ENCODE assay signal across 9 cellular contexts in the genomic region with DNA sequence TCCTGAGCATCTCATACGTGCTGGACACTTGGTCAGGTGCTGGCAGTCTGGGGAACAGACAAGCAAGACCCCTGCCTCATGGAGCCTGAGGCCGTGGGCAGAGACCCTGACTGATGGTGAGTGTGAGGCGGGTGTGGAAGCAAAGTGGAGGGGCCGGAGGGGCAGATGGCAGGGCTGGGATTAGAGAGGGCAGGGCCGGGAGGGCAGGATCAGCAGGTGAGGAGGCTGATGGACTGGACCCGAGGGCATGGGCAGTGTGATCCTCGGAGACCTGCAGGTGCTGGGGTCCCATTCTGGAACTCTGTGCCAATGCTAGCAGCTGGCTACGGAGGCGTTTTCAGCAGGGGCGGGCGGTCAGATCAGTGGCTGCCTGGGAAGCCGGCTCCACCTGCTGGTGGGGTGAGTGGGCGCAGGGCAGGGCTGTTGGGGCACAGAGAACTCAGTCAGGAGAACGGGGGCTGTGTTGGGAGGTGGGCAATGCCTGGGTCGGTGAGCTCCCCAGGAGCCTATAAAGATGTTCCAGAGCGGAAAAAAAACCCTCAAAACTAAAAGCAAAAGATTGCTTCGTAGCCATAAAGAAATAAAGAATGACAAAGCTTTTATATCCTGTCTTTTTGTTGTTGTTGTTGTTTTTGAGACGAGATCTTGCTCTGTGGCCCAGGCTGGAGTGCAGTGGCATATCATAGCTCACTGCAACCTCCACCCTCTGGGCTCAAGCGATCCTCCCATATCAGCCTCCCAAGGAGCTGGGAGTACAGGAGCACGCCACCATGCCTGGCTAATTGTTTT. TPM values are rescaled to one million over a fixed set of nuclear protein-coding genes. Genes with fewer than 3 reads are reported as not detected.
A peak's percentile ranks its signal among the peaks of the same experiment; 100 is the strongest.
DNase-seq lines count a peak whose midpoint lies in the region; ATAC-seq, FAIRE-seq and TF ChIP-seq lines count a peak whose summit lies in the region.
"Had no signal": no experiment of that assay in that cellular context is flagged by ENCODE, and none has a peak within 500 bp of the region (broad histone marks: within the 10 kb centered on the region; RNA-seq: fewer than 3 reads in every experiment).

No MANE protein-coding gene starts in this region.

- peak; percentile 12 for DNase-seq in activated naive CD4-positive, alpha-beta T cell treated with Interleukin-2 at 50 U/mL for 16 hours
- DNase-seq in activated naive CD4-positive, alpha-beta T cell treated with anti-CD3 and anti-CD28 coated beads, Interleukin-2, amount 50 U/mL, for 16 hours: no peak
- DNase-seq in NOMO-1 treated with dmso at 0.1 percent for 144 hours (lab: John Stamatoyannopoulos, UW; ENCODE audit: unreplicated experiment) (peak; percentile 55), endothelial cell (ENCODE audit: low spot score) (peak; percentile 33), small intestine (peak; percentile 28), cortex of kidney (lab: John Stamatoyannopoulos, UW) (no peak)
- DNase-seq in effector memory CD4-positive, alpha-beta T cell: no peak

- no peaks in the 10 kb centered on the region for H3K9me3 ChIP-seq in small intestine (ENCODE audit: control insufficient read depth, low read depth)
- no peaks in the 10 kb centered on the region for H3K9me3 ChIP-seq in effector memory CD4-positive, alpha-beta T cell (ENCODE audit: control insufficient read depth, low read length)

- H3K9me3 Mint-ChIP-seq in endothelial cell (ENCODE audit: unreplicated experiment): no peaks in the 10 kb centered on the region
- H3K9me3 Mint-ChIP-seq: nephron had no signal

- ATAC-seq in HG03469 (IDR thresholded peaks at IDR 0.05; ENCODE audit: unreplicated experiment): no peak

- no peaks in the 10 kb centered on the region for H3K36me3 Mint-ChIP-seq in endothelial cell (ENCODE audit: low read depth, unreplicated experiment)

- no peak overlapping the region for H3K4me3 ChIP-seq in small intestine (ENCODE audit: low read depth in 1 of 2, low read length in 2 of 2)
- H3K4me3 ChIP-seq in effector memory CD4-positive, alpha-beta T cell (ENCODE audit: insufficient read depth, low read depth, low read length, poor library complexity, severe bottlenecking): no peak overlapping the region

- H3K27me3 Mint-ChIP-seq in endothelial cell (ENCODE audit: unreplicated experiment): peaks cover 4% of the 10 kb centered on the region

- no peaks in the 10 kb centered on the region for H3K36me3 ChIP-seq in small intestine (ENCODE audit: control insufficient read depth in 2 of 2, insufficient read depth in 2 of 2, low read length in 2 of 2)
- no peaks in the 10 kb centered on the region for H3K36me3 ChIP-seq in effector memory CD4-positive, alpha-beta T cell (ENCODE audit: control insufficient read depth, insufficient read depth, low read length)

- H3K27ac ChIP-seq in small intestine (ENCODE audit: low read depth in 1 of 2, low read length in 1 of 2): no peak overlapping the region
- H3K27ac ChIP-seq in effector memory CD4-positive, alpha-beta T cell (ENCODE audit: insufficient read depth, low read length, poor library complexity, severe bottlenecking): no peak overlapping the region

- peak; percentile 51 for TF ChIP-seq CTCF in endothelial cell (IDR thresholded peaks at IDR 0.05; ENCODE audit: unreplicated experiment)

- H3K27ac Mint-ChIP-seq in endothelial cell (ENCODE audit: unreplicated experiment): no peak overlapping the region
- H3K27ac Mint-ChIP-seq: nephron had no signal

- no peak overlapping the region for H3K4me3 Mint-ChIP-seq in endothelial cell (ENCODE audit: unreplicated experiment)
- H3K4me3 Mint-ChIP-seq: nephron had no signal

- H3K4me1 ChIP-seq in small intestine (ENCODE audit: control insufficient read depth in 2 of 2, insufficient read depth in 1 of 2, low read depth in 1 of 2, low read length in 1 of 2): no peaks in the 10 kb centered on the region
- H3K4me1 ChIP-seq in effector memory CD4-positive, alpha-beta T cell (ENCODE audit: control insufficient read depth, insufficient read depth, low read length, poor library complexity, severe bottlenecking): no peaks in the 10 kb centered on the region

- H3K27me3 ChIP-seq in small intestine (ENCODE audit: control insufficient read depth in 2 of 2, insufficient read depth in 2 of 2, low read length in 2 of 2): no peaks in the 10 kb centered on the region
- peaks cover 3% of the 10 kb centered on the region for H3K27me3 ChIP-seq in effector memory CD4-positive, alpha-beta T cell (replicated peaks; ENCODE audit: control insufficient read depth, insufficient read depth, low read length, poor library complexity, severe bottlenecking)

- 33 to 58% (median 38%) methylated on average over 20 of the region's 20 CpGs for WGBS in small intestine, 3 donors

- peaks cover 9% of the 10 kb centered on the region for H3K4me1 Mint-ChIP-seq in endothelial cell (ENCODE audit: unreplicated experiment)
- H3K4me1 Mint-ChIP-seq: nephron had no signal

- no peak for FAIRE-seq in small intestine (lab: Jason Lieb, UNC)

RNA-seq across cellular contexts. Expression of a gene that starts 8.9 kb away (rescaled TPM):
- 0.64 TPM for total RNA-seq in endothelial cell (ENCODE audit: unreplicated experiment)
- polyA plus RNA-seq in small intestine: 1 to 10 TPM in 2 of 3 donors, not detected in 1; 1.2 to 4.9 TPM

RNA-seq across cellular contexts. Expression of a gene that starts 39.5 kb away (rescaled TPM):
- 42.7 TPM for total RNA-seq in endothelial cell (ENCODE audit: unreplicated experiment)
- polyA plus RNA-seq in small intestine: 10 to 100 TPM; 16.2 to 21.2 (median 19.2) TPM

RNA-seq across cellular contexts. Expression of a gene that starts 39.7 kb away (rescaled TPM):
- total RNA-seq in endothelial cell (ENCODE audit: unreplicated experiment): 552 TPM
- 1,000 to 10,000 TPM; 1,503 to 2,645 (median 2,330) TPM for polyA plus RNA-seq in small intestine

Comparison
In these comparisons a context has a peak if more than half of its experiments do, and no peak if none do; other contexts are left out.
1. DNase-seq: peak in activated naive CD4-positive, alpha-beta T cell treated with Interleukin-2 at 50 U/mL for 16 hours (single experiment), NOMO-1 treated with dmso at 0.1 percent for 144 hours (single experiment), endothelial cell (single experiment) and small intestine (single experiment); none in activated naive CD4-positive, alpha-beta T cell treated with anti-CD3 and anti-CD28 coated beads, Interleukin-2, amount 50 U/mL, for 16 hours (single experiment), effector memory CD4-positive, alpha-beta T cell (0 of 3) and cortex of kidney (single experiment).